In the genomic region with DNA sequence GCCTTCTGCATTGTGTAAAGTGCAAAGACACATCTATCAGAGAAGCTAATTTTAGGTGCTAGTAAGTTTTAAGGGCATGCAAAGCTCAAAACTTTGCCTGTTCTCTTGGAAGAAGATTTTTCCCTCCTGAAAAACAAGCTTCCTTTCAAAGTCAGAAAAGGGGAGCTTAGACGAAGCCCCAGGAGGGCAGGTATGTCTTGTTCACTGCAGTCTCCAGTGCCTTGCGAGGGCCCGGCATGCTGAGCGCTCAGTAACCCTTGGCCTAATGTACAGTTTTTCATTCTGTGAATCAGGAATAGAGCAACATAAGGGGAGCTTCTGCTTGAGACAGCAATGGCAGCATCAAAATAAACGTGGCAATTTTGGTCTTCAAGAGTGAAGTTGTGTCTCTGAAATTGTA, we compare ENCODE assay signal across 28 cellular contexts. TPM values are rescaled to one million over a fixed set of nuclear protein-coding genes. Genes with fewer than 3 reads are reported as not detected.
DNase-seq lines count a peak whose midpoint lies in the region; ATAC-seq and TF ChIP-seq lines count a peak whose summit lies in the region.
"Had no signal": no experiment of that assay in that cellular context is flagged by ENCODE, and none has a peak within 500 bp of the region (broad histone marks: within the 10 kb centered on the region; RNA-seq: fewer than 3 reads in every experiment).

No MANE protein-coding gene starts in this region.

- no peak for DNase-seq in activated naive CD4-positive, alpha-beta T cell treated with anti-CD3 and anti-CD28 coated beads, Interleukin-2, amount 50 U/mL, for 72 hours (ENCODE audit: low spot score in 2 of 2)
- DNase-seq in Panc1 (ENCODE audit: low read depth, low spot score): no peak
- no peak for DNase-seq in esophagus squamous epithelium (lab: John Stamatoyannopoulos, UW)
- no peak for DNase-seq in hippocampal formation (lab: John Stamatoyannopoulos, UW)
- DNase-seq: activated B cell treated with CpG ODN at 0.5 μM for 24 hours; activated CD4-positive, alpha-beta memory T cell treated with anti-CD3 and anti-CD28 coated beads for 36 hours; activated CD8-positive, alpha-beta memory T cell treated with anti-CD3 and anti-CD28 coated beads, Interleukin-2, amount 50 U/mL, for 48 hours; activated naive CD8-positive, alpha-beta T cell treated with anti-CD3 and anti-CD28 coated beads, Interleukin-2, amount 10 ng/mL, durations not matched to agents 7 days and 5 days; CD4-positive, alpha-beta memory T cell; KG1; lower lobe of right lung; mucosa of descending colon; NCI-H1417 treated with DMSO at 0.1 percent for 48 hours; NCI-H2081 treated with DMSO at 0.1 percent for 48 hours; NCI-H226; right lobe of liver; stimulated activated CD4-positive, alpha-beta T cell treated with anti-CD3 and anti-CD28 coated beads, Interleukin-12 subunit alpha, Interleukin-12 subunit beta, amount 100 ng/mL, for 4 hours; stimulated activated CD4-positive, alpha-beta T cell treated with anti-CD3 and anti-CD28 coated beads, Interleukin-4, amount 100 ng/mL, for 24 hours; testis had no signal

- no peak for ATAC-seq in activated naive CD4-positive, alpha-beta T cell treated with anti-CD3 and anti-CD28 coated beads, Interleukin-2, amount 50 U/mL, for 72 hours
- ATAC-seq in Panc1 (no peak), GM21723 (IDR thresholded peaks at IDR 0.05; ENCODE audit: unreplicated experiment) (no peak), GM18867 (IDR thresholded peaks at IDR 0.05; ENCODE audit: unreplicated experiment) (no peak)
- ATAC-seq: HCT116; mucosa of descending colon; right lobe of liver; stimulated activated effector memory CD8-positive, alpha-beta T cell treated with anti-CD3 and anti-CD28 coated beads, Interleukin-12 subunit alpha, Interleukin-12 subunit beta, amount 100 ng/mL, for 72 hours had no signal

- CTCF ChIA-PET in Panc1 (lab: Charles Lee): no interaction called here

- TF ChIP-seq POLR2A in esophagus squamous epithelium (IDR thresholded peaks at IDR 0.05): no peak

- H3K36me3 ChIP-seq in Panc1 (ENCODE audit: control insufficient read depth, insufficient read depth, low read length): no peaks in the 10 kb centered on the region; the same call in 1 of the 2 replicates
- H3K36me3 ChIP-seq in esophagus squamous epithelium: no peaks in the 10 kb centered on the region
- peaks cover 0 to 2% of the 10 kb centered on the region in 2 donors for H3K36me3 ChIP-seq in stomach smooth muscle (ENCODE audit: control insufficient read depth in 2 of 2, insufficient read depth in 2 of 2, low read length in 2 of 2)
- H3K36me3 ChIP-seq: lower lobe of right lung, right lobe of liver had no signal

- no peak overlapping the region for H3K4me3 ChIP-seq in Panc1 (ENCODE audit: low read depth in 2 of 2, low read length in 2 of 2)
- no peak overlapping the region for H3K4me3 ChIP-seq in esophagus squamous epithelium
- H3K4me3 ChIP-seq in stomach smooth muscle (ENCODE audit: low read length in 2 of 2): peak overlapping the region in 1 of 2 donors; percentile 10
- H3K4me3 ChIP-seq: lower lobe of right lung, mucosa of descending colon, right lobe of liver, SJSA1, testis had no signal

- no peaks in the 10 kb centered on the region for H3K27me3 ChIP-seq in Panc1 (ENCODE audit: control insufficient read depth, insufficient read depth, low read length)
- H3K27me3 ChIP-seq in esophagus squamous epithelium: no peaks in the 10 kb centered on the region
- no peaks in the 10 kb centered on the region for H3K27me3 ChIP-seq in stomach smooth muscle (ENCODE audit: control insufficient read depth in 1 of 2, insufficient read depth in 2 of 2, low read length in 2 of 2)
- H3K27me3 ChIP-seq: right lobe of liver, SJSA1, testis had no signal

- H3K27ac ChIP-seq in Panc1 (ENCODE audit: low read length) (peak overlapping the region; percentile 93), esophagus squamous epithelium (peak overlapping the region in 3 of 4 donors; percentile 41 to 69 (median 60)), stomach smooth muscle (ENCODE audit: low read length) (peak overlapping the region; percentile 64)
- H3K27ac ChIP-seq: 22Rv1, lower lobe of right lung, right lobe of liver, SJSA1, testis had no signal

- peak overlapping the region; percentile 60 for H3K27ac Mint-ChIP-seq in activated naive CD4-positive, alpha-beta T cell treated with anti-CD3 and anti-CD28 coated beads, Interleukin-2, amount 50 U/mL, for 24 hours
- H3K27ac Mint-ChIP-seq in activated naive CD4-positive, alpha-beta T cell treated with anti-CD3 and anti-CD28 coated beads, Interleukin-2, amount 50 U/mL, for 72 hours: peak overlapping the region in 1 of 2 donors; percentile 87
- H3K27ac Mint-ChIP-seq: activated B cell treated with CpG ODN at 0.5 μM for 24 hours; activated naive CD8-positive, alpha-beta T cell treated with anti-CD3 and anti-CD28 coated beads, Interleukin-2, amount 10 ng/mL, durations not matched to agents 7 days and 5 days; stimulated activated effector memory CD8-positive, alpha-beta T cell treated with anti-CD3 and anti-CD28 coated beads, Interleukin-12 subunit alpha, Interleukin-12 subunit beta, amount 100 ng/mL, for 72 hours had no signal

- H3K9ac ChIP-seq in stomach smooth muscle (ENCODE audit: low read length in 2 of 2): peak overlapping the region in 1 of 2 donors; percentile 29

- no peaks in the 10 kb centered on the region for H3K9me3 Mint-ChIP-seq in activated naive CD4-positive, alpha-beta T cell treated with anti-CD3 and anti-CD28 coated beads, Interleukin-2, amount 50 U/mL, for 24 hours
- peaks cover 0 to 5% of the 10 kb centered on the region in 2 donors for H3K9me3 Mint-ChIP-seq in activated naive CD4-positive, alpha-beta T cell treated with anti-CD3 and anti-CD28 coated beads, Interleukin-2, amount 50 U/mL, for 72 hours
- H3K9me3 Mint-ChIP-seq: activated B cell treated with CpG ODN at 0.5 μM for 24 hours; activated CD4-positive, alpha-beta memory T cell treated with anti-CD3 and anti-CD28 coated beads for 36 hours; activated naive CD8-positive, alpha-beta T cell treated with anti-CD3 and anti-CD28 coated beads, Interleukin-2, amount 10 ng/mL, durations not matched to agents 7 days and 5 days; neural crest cell; stimulated activated effector memory CD8-positive, alpha-beta T cell treated with anti-CD3 and anti-CD28 coated beads, Interleukin-12 subunit alpha, Interleukin-12 subunit beta, amount 100 ng/mL, for 72 hours had no signal

- H3K36me3 Mint-ChIP-seq in activated naive CD4-positive, alpha-beta T cell treated with anti-CD3 and anti-CD28 coated beads, Interleukin-2, amount 50 U/mL, for 24 hours: peaks cover 4% of the 10 kb centered on the region
- peaks cover 5 to 25% of the 10 kb centered on the region in 2 donors for H3K36me3 Mint-ChIP-seq in activated naive CD4-positive, alpha-beta T cell treated with anti-CD3 and anti-CD28 coated beads, Interleukin-2, amount 50 U/mL, for 72 hours

- peaks cover 59% of the 10 kb centered on the region for H3K4me1 ChIP-seq in Panc1 (ENCODE audit: control insufficient read depth, insufficient read depth, low read length)
- H3K4me1 ChIP-seq in esophagus squamous epithelium: peaks cover 38 to 54% (median 39%) of the 10 kb centered on the region in 3 donors
- peaks cover 66% of the 10 kb centered on the region for H3K4me1 ChIP-seq in stomach smooth muscle (ENCODE audit: control insufficient read depth, insufficient read depth, low read length)

- no TSS peak for BruUV-seq in Panc1 (replicated peaks; lab: Mats Ljungman, UMichigan)

- H3K9me3 ChIP-seq in Panc1 (ENCODE audit: control insufficient read depth, insufficient read depth, low read depth, low read length) (no peaks in the 10 kb centered on the region), esophagus squamous epithelium (no peaks in the 10 kb centered on the region), stomach smooth muscle (ENCODE audit: control insufficient read depth in 2 of 2, low read length in 2 of 2) (no peaks in the 10 kb centered on the region)
- H3K9me3 ChIP-seq: lower lobe of right lung, mucosa of descending colon, right lobe of liver, SJSA1, testis had no signal

- intact Hi-C loops in Panc1 (cut with micrococcal nuclease; ENCODE audit: unreplicated experiment) (no loop called here), esophagus squamous epithelium (cut with DNase I) (no loop called here)

- TF ChIP-seq CTCF in Panc1 (IDR thresholded peaks at IDR 0.05) (no peak), esophagus squamous epithelium (IDR thresholded peaks at IDR 0.05) (no peak)

- 86 to 91% methylated on average over 4 to 5 of the region's 5 CpGs for WGBS in esophagus squamous epithelium, 2 donors

- no peak overlapping the region for H3K4me3 Mint-ChIP-seq in activated naive CD4-positive, alpha-beta T cell treated with anti-CD3 and anti-CD28 coated beads, Interleukin-2, amount 50 U/mL, for 24 hours
- H3K4me3 Mint-ChIP-seq: activated B cell treated with CpG ODN at 0.5 μM for 24 hours; activated CD4-positive, alpha-beta memory T cell treated with anti-CD3 and anti-CD28 coated beads for 36 hours; activated naive CD8-positive, alpha-beta T cell treated with anti-CD3 and anti-CD28 coated beads, Interleukin-2, amount 10 ng/mL, durations not matched to agents 7 days and 5 days; neural crest cell had no signal

- in situ Hi-C loops in Panc1 (cut with HindIII; ENCODE audit: low pct_unique_long_range_greater_than_20kb, low sequenced_read_pairs): no loop called here

- POLR2A ChIA-PET in Panc1 (lab: Charles Lee): no interaction called here

- peaks cover 69% of the 10 kb centered on the region for H3K4me1 Mint-ChIP-seq in activated naive CD4-positive, alpha-beta T cell treated with anti-CD3 and anti-CD28 coated beads, Interleukin-2, amount 50 U/mL, for 24 hours

- H3K27me3 Mint-ChIP-seq in activated naive CD4-positive, alpha-beta T cell treated with anti-CD3 and anti-CD28 coated beads, Interleukin-2, amount 50 U/mL, for 24 hours: no peaks in the 10 kb centered on the region
- H3K27me3 Mint-ChIP-seq: activated B cell treated with CpG ODN at 0.5 μM for 24 hours; activated CD4-positive, alpha-beta memory T cell treated with anti-CD3 and anti-CD28 coated beads for 36 hours; activated naive CD8-positive, alpha-beta T cell treated with anti-CD3 and anti-CD28 coated beads, Interleukin-2, amount 10 ng/mL, durations not matched to agents 7 days and 5 days; CD4-positive, alpha-beta memory T cell had no signal

RNA-seq across cellular contexts. Expression of a gene that starts 35.0 kb away (rescaled TPM):
- 10 to 100 TPM; 58.9 to 88.0 TPM for total RNA-seq in activated naive CD4-positive, alpha-beta T cell treated with anti-CD3 and anti-CD28 coated beads, Interleukin-2, amount 50 U/mL, for 72 hours
- total RNA-seq in Panc1 (2021; ENCODE audit: unreplicated experiment): 152 TPM
- polyA plus RNA-seq in Panc1 (2012; ENCODE audit: insufficient read length): 129 TPM
- 10 to 100 TPM; 25.8 to 36.2 (median 31.0) TPM for total RNA-seq in esophagus squamous epithelium
